In the genomic region with DNA sequence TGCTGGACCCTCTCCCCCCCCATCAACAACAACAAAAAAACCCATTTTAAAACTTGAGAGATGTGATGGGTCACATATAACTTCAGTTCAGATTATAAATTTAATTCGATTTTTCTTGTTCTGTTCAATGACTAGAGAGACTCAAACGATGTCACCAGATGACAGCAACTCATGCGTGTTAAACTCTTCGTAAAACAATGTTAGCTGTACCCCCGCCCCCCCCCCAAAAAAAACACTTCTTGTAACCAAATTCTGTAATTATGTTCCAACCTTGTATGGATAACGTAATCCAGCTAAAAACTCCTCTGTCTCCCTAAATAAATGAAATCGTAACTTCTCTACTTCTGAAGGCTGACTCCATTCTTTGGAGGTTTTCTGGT, we compare ENCODE assay signal across 8 cellular contexts. TPM values are rescaled to one million over a fixed set of nuclear protein-coding genes. Genes with fewer than 3 reads are reported as not detected.
DNase-seq lines count a peak whose midpoint lies in the region; ATAC-seq, FAIRE-seq and TF ChIP-seq lines count a peak whose summit lies in the region.

No MANE protein-coding gene starts in this region.

- no peak overlapping the region for H2BK15ac ChIP-seq in IMR-90 (ENCODE audit: low read depth, low read length)

- peaks cover 26% of the 10 kb centered on the region for H3K36me3 ChIP-seq in ACC112 (ENCODE audit: insufficient read depth, low read length)
- peaks cover 15% of the 10 kb centered on the region for H3K36me3 ChIP-seq in IMR-90 (ENCODE audit: control insufficient read depth, insufficient read depth, low read length)
- peaks cover 6% of the 10 kb centered on the region for H3K36me3 ChIP-seq in bronchial epithelial cell (ENCODE audit: control insufficient read depth, insufficient read depth, low read length)
- peaks cover 2 to 13% of the 10 kb centered on the region in 2 donors for H3K36me3 ChIP-seq in mucosa of rectum (ENCODE audit: control insufficient read depth in 2 of 2, insufficient read depth in 2 of 2, low read length in 2 of 2)

- peaks cover 29% of the 10 kb centered on the region for H3K4me1 ChIP-seq in ACC112 (ENCODE audit: control insufficient read depth, insufficient read depth, low read length, unreplicated experiment)
- peaks cover 5% of the 10 kb centered on the region for H3K4me1 ChIP-seq in IMR-90 (ENCODE audit: control insufficient read depth, insufficient read depth, low read length)
- H3K4me1 ChIP-seq in mucosa of rectum (ENCODE audit: control insufficient read depth in 2 of 2, insufficient read depth in 2 of 2, low read length in 2 of 2) = peaks cover 30 to 34% of the 10 kb centered on the region in 2 donors

- peak overlapping the region; percentile 17 to 90 for H4K8ac ChIP-seq in IMR-90 (ENCODE audit: low read depth in 2 of 2, low read length in 2 of 2)

- peak overlapping the region; percentile 68 for H3K56ac ChIP-seq in IMR-90 (ENCODE audit: extremely low read depth, insufficient read depth, low read length)

- dilution Hi-C loops in IMR-90 (cut with HindIII; ENCODE audit: low sequenced_read_pairs, unreplicated experiment) = no loop called here

- peak overlapping the region; percentile 49 for H4K91ac ChIP-seq in IMR-90 (ENCODE audit: insufficient read depth, low read depth, low read length)

- H3K4me3 ChIP-seq in ACC112 (ENCODE audit: low read depth, low read length) = peak overlapping the region; percentile 92
- H3K4me3 ChIP-seq in IMR-90 (ENCODE audit: insufficient read depth, low read depth, low read length) = peak overlapping the region; percentile 80
- peak overlapping the region; percentile 68 for H3K4me3 ChIP-seq in bronchial epithelial cell (ENCODE audit: low read depth, low read length)
- peak overlapping the region; percentile 96 to 99 for H3K4me3 ChIP-seq in mucosa of rectum (ENCODE audit: low read length in 2 of 2)

- H2AFZ ChIP-seq in ACC112 (ENCODE audit: low read length, unreplicated experiment) (peak overlapping the region; percentile 97), IMR-90 (replicated peaks; ENCODE audit: low read length, poor library complexity) (peak overlapping the region; percentile 91)

- H3K27me3 ChIP-seq in ACC112 (ENCODE audit: insufficient read depth, low read length) (no peaks in the 10 kb centered on the region), IMR-90 (ENCODE audit: control insufficient read depth, insufficient read depth, low read length) (no peaks in the 10 kb centered on the region), bronchial epithelial cell (ENCODE audit: control insufficient read depth, insufficient read depth, low read length) (no peaks in the 10 kb centered on the region), mucosa of rectum (ENCODE audit: control insufficient read depth in 2 of 2, insufficient read depth in 2 of 2, low read length in 2 of 2) (no peaks in the 10 kb centered on the region)

- ATAC-seq in IMR-90 (ENCODE audit: low read depth) (no peak), HG02885 (IDR thresholded peaks at IDR 0.05; ENCODE audit: poor library complexity, unreplicated experiment) (no peak), omental fat pad (ENCODE audit: low FRiP score) (no peak)

- no peak for DNase-seq in IMR-90
- no peak for DNase-seq in bronchial epithelial cell (ENCODE audit: low read depth)
- DNase-seq in C1 segment of cervical spinal cord (lab: John Stamatoyannopoulos, UW) = no peak
- DNase-seq in omental fat pad (ENCODE audit: low spot score) = no peak
- no peak for DNase-seq in activated CD4-positive, alpha-beta T cell treated with anti-CD3 and anti-CD28 coated beads for 48 hours

- H3K18ac ChIP-seq in IMR-90 (ENCODE audit: low read depth, low read length) = peak overlapping the region; percentile 39

- H3K23ac ChIP-seq in IMR-90 (ENCODE audit: low read depth, low read length) = peak overlapping the region; percentile 80; the same call in 1 of the 2 replicates

- POLR2A ChIA-PET in IMR-90 (lab: Charles Lee; ENCODE audit: unreplicated experiment) = interaction anchor here (0.7 to 1.2 kb wide), 6 partner anchors 12 to 97 kb away, joined by 3 to 7 read pairs (median 4); a partner anchor contains a TSS

- no peak overlapping the region for H2BK20ac ChIP-seq in IMR-90 (ENCODE audit: low read depth, low read length)

- intact Hi-C loops in IMR-90 (cut with micrococcal nuclease) = loop anchor here (1.0 to 2.0 kb wide), 3 partner anchors 37 to 97 kb away; a partner anchor contains a TSS

- H3K4ac ChIP-seq in IMR-90 (ENCODE audit: low read depth, low read length) = peak overlapping the region; percentile 82

- H2BK5ac ChIP-seq in IMR-90 (ENCODE audit: low read depth, low read length, poor library complexity, severe bottlenecking) = peak overlapping the region; percentile 69

- peak overlapping the region; percentile 64 for H3K4me2 ChIP-seq in IMR-90 (ENCODE audit: low read depth, low read length)

- peak overlapping the region; percentile 81 for H3K14ac ChIP-seq in IMR-90 (replicated peaks; ENCODE audit: low read depth, low read length)

- no peak overlapping the region for H2AK5ac ChIP-seq in IMR-90 (ENCODE audit: low read depth, low read length)

- peaks cover 35% of the 10 kb centered on the region for H4K20me1 ChIP-seq in IMR-90 (ENCODE audit: insufficient read depth, low read length)

- H3K79me2 ChIP-seq in ACC112 (ENCODE audit: control insufficient read depth, insufficient read depth, low read length, unreplicated experiment) = peaks cover 44% of the 10 kb centered on the region

- peak overlapping the region; percentile 80 for H3K27ac ChIP-seq in ACC112 (ENCODE audit: low read depth, low read length)
- peak overlapping the region; percentile 58 for H3K27ac ChIP-seq in IMR-90 (ENCODE audit: insufficient read depth, low read length)
- H3K27ac ChIP-seq in mucosa of rectum (ENCODE audit: low read depth in 2 of 2, low read length in 2 of 2) = peak overlapping the region; percentile 88 to 93

- peak overlapping the region; percentile 33 for H2BK120ac ChIP-seq in IMR-90 (ENCODE audit: low read depth, low read length)

- CTCF ChIA-PET in IMR-90 (lab: Yijun Ruan, JAX) = interaction anchor here (1.1 kb wide), 1 partner anchor 89 kb away, joined by 4 read pairs; no protein-coding TSS in a partner anchor

- peak overlapping the region; percentile 61 for H4K5ac ChIP-seq in IMR-90 (ENCODE audit: low read depth, low read length)

- H2AK9ac ChIP-seq in IMR-90 (replicated peaks; ENCODE audit: low read depth, low read length, poor library complexity) = peak overlapping the region; percentile 0

- H3K79me1 ChIP-seq in IMR-90 (ENCODE audit: low read depth in 1 of 2, low read length in 2 of 2) = peaks cover 0 to 30% of the 10 kb centered on the region in 2 experiments; a peak in 2 of 4 replicates

- TF ChIP-seq RAD21 in IMR-90 (IDR thresholded peaks at IDR 0.05; ENCODE audit: low read length) = no peak

- no peak for TF ChIP-seq POLR2A in IMR-90 (IDR thresholded peaks at IDR 0.05; ENCODE audit: low read depth, low read length)

- no peaks in the 10 kb centered on the region for H3K9me3 ChIP-seq in IMR-90 (ENCODE audit: control insufficient read depth, insufficient read depth, low read length)
- no peaks in the 10 kb centered on the region for H3K9me3 ChIP-seq in mucosa of rectum (ENCODE audit: control insufficient read depth in 2 of 2, low read length in 2 of 2)

- no peak for FAIRE-seq in bronchial epithelial cell (lab: Jason Lieb, UNC)

- peaks cover 19% of the 10 kb centered on the region for H3K9me1 ChIP-seq in IMR-90 (ENCODE audit: insufficient read depth, low read length)

- H3K9ac ChIP-seq in IMR-90 (ENCODE audit: low read depth, low read length) (peak overlapping the region; percentile 69), mucosa of rectum (ENCODE audit: low read depth in 1 of 2, low read length in 2 of 2) (peak overlapping the region; percentile 66 to 99)

- in situ Hi-C loops in IMR-90 (cut with MboI; ENCODE audit: low sequenced_read_pairs) = no loop called here

- TF ChIP-seq CTCF in IMR-90 (conservative IDR thresholded peaks at IDR 0.05; ENCODE audit: low read depth, low read length) = no peak
- no peak for TF ChIP-seq CTCF in bronchial epithelial cell (IDR thresholded peaks at IDR 0.05; ENCODE audit: insufficient read depth, low read length, severe bottlenecking)
- no peak for TF ChIP-seq CTCF in omental fat pad (IDR thresholded peaks at IDR 0.05)

- WGBS in IMR-90 (ENCODE audit: extremely low coverage in 2 of 2, insufficient read length in 1 of 2), 2 experiments = 50% methylated on average over 2 of the region's 7 CpGs; no CpG with 5 or more reads in 1 of the 2 experiments

- BruUV-seq in IMR-90 (replicated peaks; lab: Mats Ljungman, UMichigan) = no TSS peak

RNA-seq across cellular contexts. Expression of a gene that starts 0.6 kb away (rescaled TPM):
- 1,223 and 1,512 TPM in 2 replicates for total RNA-seq in IMR-90 (2012; rRNA removed)
- polyA plus RNA-seq in IMR-90 (2012; rRNA removed) = 587 and 662 TPM in 2 replicates
- 249 and 281 TPM in 2 replicates for polyA plus RNA-seq in IMR-90 (2012; cell fraction: cytosol; rRNA removed)
- 74.3 and 201 TPM in 2 replicates for polyA plus RNA-seq in IMR-90 (2012; cell fraction: nucleus; rRNA removed; ENCODE audit: low replicate concordance)
- 1,412 and 1,419 TPM in 2 replicates for total RNA-seq in bronchial epithelial cell
- 1,000 to 10,000 TPM in 2 of 4 donors, 100 to 1,000 TPM in 2; 968 to 1,190 (median 1,074) TPM for total RNA-seq in omental fat pad

RNA-seq across cellular contexts. Expression of a gene that starts 26.4 kb away (rescaled TPM):
- total RNA-seq in IMR-90 (2012; rRNA removed) = 12.0 and 15.3 TPM in 2 replicates
- polyA plus RNA-seq in IMR-90 (2012; rRNA removed) = 6.7 and 8.6 TPM in 2 replicates
- 0.96 and 1.0 TPM in 2 replicates for polyA plus RNA-seq in IMR-90 (2012; cell fraction: cytosol; rRNA removed)
- 1.4 and 4.9 TPM in 2 replicates for polyA plus RNA-seq in IMR-90 (2012; cell fraction: nucleus; rRNA removed; ENCODE audit: low replicate concordance)
- 3.2 and 3.7 TPM in 2 replicates for total RNA-seq in bronchial epithelial cell
- total RNA-seq in omental fat pad = 10 to 100 TPM in 1 of 4 donors, 1 to 10 TPM in 3; 2.8 to 10.7 (median 5.5) TPM

RNA-seq across cellular contexts. Expression of a gene that starts 37.4 kb away (rescaled TPM):
- total RNA-seq in IMR-90 (2012; rRNA removed) (1.3 and 1.4 TPM in 2 replicates), bronchial epithelial cell (under 0.01 TPM in 1 of 2 replicates, not detected in the other), omental fat pad (10 to 100 TPM in 1 of 4 donors, 1 to 10 TPM in 2, not detected in 1; 3.1 to 18.7 (median 4.1) TPM)
- 1.2 and 1.4 TPM in 2 replicates for polyA plus RNA-seq in IMR-90 (2012; rRNA removed)
- polyA plus RNA-seq in IMR-90 (2012; cell fraction: cytosol; rRNA removed) = 0.54 and 0.57 TPM in 2 replicates
- polyA plus RNA-seq in IMR-90 (2012; cell fraction: nucleus; rRNA removed; ENCODE audit: low replicate concordance) = 0.40 and 0.92 TPM in 2 replicates

RNA-seq across cellular contexts. Expression of a gene that starts 37.6 kb away (rescaled TPM):
- total RNA-seq in IMR-90 (2012; rRNA removed) (42.7 and 101 TPM in 2 replicates), bronchial epithelial cell (58.4 and 64.3 TPM in 2 replicates), omental fat pad (100 to 1,000 TPM in 1 of 4 donors, 10 to 100 TPM in 3; 80.7 to 103 (median 84.6) TPM)
- 70.4 and 73.2 TPM in 2 replicates for polyA plus RNA-seq in IMR-90 (2012; rRNA removed)
- 24.6 and 33.9 TPM in 2 replicates for polyA plus RNA-seq in IMR-90 (2012; cell fraction: cytosol; rRNA removed)
- polyA plus RNA-seq in IMR-90 (2012; cell fraction: nucleus; rRNA removed; ENCODE audit: low replicate concordance) = 13.9 and 18.5 TPM in 2 replicates
